8 cellular contexts compared by ENCODE assay signal in the genomic region with DNA sequence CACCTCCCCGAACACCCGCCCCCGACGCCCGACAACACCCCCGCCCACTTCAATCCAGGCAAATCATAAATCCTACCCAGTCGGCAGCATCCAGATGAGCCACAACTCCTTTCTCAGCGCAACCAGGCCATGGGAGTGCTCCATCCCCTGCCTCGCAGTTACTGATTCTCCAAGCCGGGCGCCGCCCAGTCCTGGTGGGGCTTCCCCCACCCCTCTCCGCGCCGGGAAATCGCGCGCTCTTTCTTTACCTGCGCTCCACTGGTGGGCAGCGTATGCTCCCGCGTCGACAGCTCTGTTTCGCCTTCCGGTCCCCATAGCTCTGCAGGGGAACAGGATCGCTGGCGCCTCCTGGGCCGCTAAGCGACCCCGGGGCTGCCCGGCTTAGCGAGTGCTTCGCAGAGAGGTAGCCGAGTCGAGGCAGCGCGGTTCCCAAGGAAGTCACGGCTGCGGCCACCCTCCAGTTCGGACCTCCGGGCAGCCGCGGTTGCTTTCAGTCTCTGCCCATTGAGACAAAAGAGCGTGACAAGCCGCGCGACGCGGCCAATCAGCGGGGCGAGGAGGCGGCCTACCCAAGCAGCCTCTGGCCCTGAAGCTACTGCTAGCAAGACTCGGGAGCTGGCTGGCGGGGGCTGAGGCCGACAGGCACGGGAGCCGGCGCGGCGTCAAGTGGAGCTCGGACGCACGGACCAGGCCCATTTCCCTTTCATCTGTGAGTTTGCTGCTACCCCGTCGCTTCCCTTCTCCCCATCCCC. TPM values are rescaled to one million over a fixed set of nuclear protein-coding genes. Genes with fewer than 3 reads are reported as not detected.
A peak's percentile ranks its signal among the peaks of the same experiment; 100 is the strongest.
DNase-seq lines count a peak whose midpoint lies in the region; ATAC-seq and TF ChIP-seq lines count a peak whose summit lies in the region.

No MANE protein-coding gene starts in this region.

- H3K27ac ChIP-seq in ovary (peak overlapping the region; percentile 52 to 85), upper lobe of left lung (peak overlapping the region; percentile 67 to 83 (median 74))

- H3K27me3 Mint-ChIP-seq in activated naive CD4-positive, alpha-beta T cell treated with anti-CD3 and anti-CD28 coated beads, Interleukin-2, amount 50 U/mL, for 24 hours, result no peaks in the 10 kb centered on the region

- no peak for TF ChIP-seq EP300 in ovary (IDR thresholded peaks at IDR 0.05)
- TF ChIP-seq EP300 in upper lobe of left lung (IDR thresholded peaks at IDR 0.05), result no peak

- TF ChIP-seq POLR2A in ovary (IDR thresholded peaks at IDR 0.05) (no peak), upper lobe of left lung (IDR thresholded peaks at IDR 0.05) (no peak)

- H3K36me3 Mint-ChIP-seq in activated naive CD4-positive, alpha-beta T cell treated with anti-CD3 and anti-CD28 coated beads, Interleukin-2, amount 50 U/mL, for 24 hours, result no peaks in the 10 kb centered on the region

- H3K27me3 ChIP-seq in ovary (no peaks in the 10 kb centered on the region), upper lobe of left lung (peaks cover 0 to 3% (median 0%) of the 10 kb centered on the region in 4 donors)

- peak overlapping the region; percentile 91 for H3K4me3 Mint-ChIP-seq in activated naive CD4-positive, alpha-beta T cell treated with anti-CD3 and anti-CD28 coated beads, Interleukin-2, amount 50 U/mL, for 24 hours

- TF ChIP-seq CTCF in ovary (IDR thresholded peaks at IDR 0.05) (no peak), upper lobe of left lung (IDR thresholded peaks at IDR 0.05) (no peak)

- H3K4me3 ChIP-seq in ovary, result peak overlapping the region; percentile 55
- H3K4me3 ChIP-seq in upper lobe of left lung, result peak overlapping the region; percentile 32 to 66 (median 58)

- H3K4me1 ChIP-seq in ovary (ENCODE audit: insufficient read depth) (no peaks in the 10 kb centered on the region), upper lobe of left lung (no peaks in the 10 kb centered on the region)

- in situ Hi-C loops in G401 (cut with HindIII; ENCODE audit: low sequenced_read_pairs), result no loop called here
- in situ Hi-C loops in KBM-7 (cut with MboI; ENCODE audit: low pct_unique_long_range_greater_than_20kb, low sequenced_read_pairs), result no loop called here

- H3K4me1 Mint-ChIP-seq in activated naive CD4-positive, alpha-beta T cell treated with anti-CD3 and anti-CD28 coated beads, Interleukin-2, amount 50 U/mL, for 24 hours, result peaks cover 24% of the 10 kb centered on the region

- intact Hi-C loops in head of caudate nucleus (cut with DNase I), result no loop called here
- intact Hi-C loops in ovary (cut with DNase I), result no loop called here

- H3K27ac Mint-ChIP-seq in activated naive CD4-positive, alpha-beta T cell treated with anti-CD3 and anti-CD28 coated beads, Interleukin-2, amount 50 U/mL, for 24 hours, result peak overlapping the region; percentile 93

- no peaks in the 10 kb centered on the region for H3K9me3 Mint-ChIP-seq in activated naive CD4-positive, alpha-beta T cell treated with anti-CD3 and anti-CD28 coated beads, Interleukin-2, amount 50 U/mL, for 24 hours

- ATAC-seq in GM21737 (IDR thresholded peaks at IDR 0.05; ENCODE audit: unreplicated experiment) (peak; percentile 62), upper lobe of left lung (ENCODE audit: low FRiP score in 2 of 2) (peak; percentile 81 to 96)

- H3K9me3 ChIP-seq in ovary, result no peaks in the 10 kb centered on the region
- H3K9me3 ChIP-seq in upper lobe of left lung, result no peaks in the 10 kb centered on the region

- H3K36me3 ChIP-seq in ovary (no peaks in the 10 kb centered on the region), upper lobe of left lung (no peaks in the 10 kb centered on the region)

- DNase-seq in G401 (ENCODE audit: low spot score) (peak; percentile 80), KBM-7 (peak; percentile 81), SHP77 treated with DMSO at 0.1 percent for 48 hours (lab: John Stamatoyannopoulos, UW) (peak; percentile 48), head of caudate nucleus (peak; percentile 14 to 80 (median 63)), ovary (peak; percentile 53 to 69 (median 62)), upper lobe of left lung (peak; percentile 65 to 93)

- 19 to 26% (median 19%) methylated on average over 46 to 65 of the region's 65 CpGs for WGBS in ovary, 3 donors
- WGBS in upper lobe of left lung, 2 donors, result 22% methylated on average over 51 of the region's 65 CpGs; no CpG with 5 or more reads in 1 of the 2 donors

RNA-seq across cellular contexts. Expression of gene TMSB15B, which starts 43.7 kb away (rescaled TPM):
- not detected in 2 replicates for total RNA-seq in G401 (2014; rRNA removed; shearing (Covaris generic))
- total RNA-seq in ovary, result 10 to 100 TPM; 10.5 to 19.9 (median 14.3) TPM
- polyA plus RNA-seq in ovary, result 10 to 100 TPM in 1 of 2 donors, 1 to 10 TPM in 1; 5.5 to 27.6 TPM
- total RNA-seq in upper lobe of left lung, result 1 to 10 TPM; 1.0 to 4.9 (median 1.8) TPM

Comparison
In these comparisons a context has a peak if more than half of its experiments do, and no peak if none do; other contexts are left out.
1. Peak in every context shown above with its lines: DNase-seq, ATAC-seq, H3K4me3 ChIP-seq and H3K27ac ChIP-seq.